ENCODE assay signal across 8 cellular contexts in the genomic region with DNA sequence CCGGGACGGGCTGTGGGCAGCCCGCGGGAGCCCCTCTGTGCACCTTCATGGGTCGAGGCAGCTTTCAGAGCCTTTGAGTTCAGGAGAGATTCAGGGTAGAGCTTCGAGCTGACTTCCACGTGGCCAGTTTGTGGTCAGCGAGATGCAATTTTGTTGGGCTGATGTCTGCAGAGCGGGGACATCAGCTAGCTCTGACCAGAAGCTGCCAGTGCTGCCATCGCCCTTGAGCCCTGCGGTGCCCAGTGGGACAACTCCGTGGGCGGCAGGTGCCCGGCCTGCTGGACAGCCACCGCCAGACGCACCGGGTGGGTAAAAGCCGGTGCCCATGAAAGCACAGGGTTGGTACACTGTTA. TPM values are rescaled to one million over a fixed set of nuclear protein-coding genes. Genes with fewer than 3 reads are reported as not detected.
DNase-seq lines count a peak whose midpoint lies in the region; ATAC-seq, FAIRE-seq and TF ChIP-seq lines count a peak whose summit lies in the region.

No MANE protein-coding gene starts in this region.

- no peaks in the 10 kb centered on the region for H3K9me2 ChIP-seq in PC-9 (ENCODE audit: insufficient read depth)

- no peak for DNase-seq in PC-9
- DNase-seq in endothelial cell of umbilical vein (ENCODE audit: low read depth, low spot score), result no peak
- DNase-seq in natural killer cell treated with Interleukin-12 subunit alpha and Interleukin-12 subunit beta and Interleukin-15 and Interleukin-18, amount 100 ng/mL, for 72 hours (ENCODE audit: low spot score), result no peak
- DNase-seq in NK-92 treated with Interleukin-12 subunit alpha and Interleukin-12 subunit beta, amount 100 ng/mL, for 24 hours (lab: John Stamatoyannopoulos, UW), result no peak
- no peak for DNase-seq in activated CD4-positive, CD25-positive, alpha-beta regulatory T cell (lab: John Stamatoyannopoulos, UW)
- no peak for DNase-seq in Kasumi-1 (lab: John Stamatoyannopoulos, UW)

- H3K4me2 ChIP-seq in BLaER1 (peak overlapping the region; percentile 97), PC-9 (peak overlapping the region; percentile 93), endothelial cell of umbilical vein (ENCODE audit: insufficient read depth, low read length) (peak overlapping the region; percentile 90)

- TSS peak; percentile 65 for BruUV-seq in PC-9 (replicated peaks; lab: Mats Ljungman, UMichigan)
- BruUV-seq in endothelial cell of umbilical vein (replicated peaks; lab: Mats Ljungman, UMichigan), result TSS peak; percentile 48

- no peaks in the 10 kb centered on the region for H3K36me3 Mint-ChIP-seq in natural killer cell treated with Interleukin-12 subunit alpha and Interleukin-12 subunit beta and Interleukin-15 and Interleukin-18, amount 100 ng/mL, for 72 hours

- H3K4me3 ChIP-seq in BLaER1, result peak overlapping the region; percentile 100
- H3K4me3 ChIP-seq in PC-9, result peak overlapping the region; percentile 87
- peak overlapping the region; percentile 41 to 79 (median 71) for H3K4me3 ChIP-seq in endothelial cell of umbilical vein (replicated peaks in 1 of 3; ENCODE audit: insufficient read depth in 1 of 3, low read depth in 1 of 3, low read length in 3 of 3)

- H3K27me3 ChIP-seq in BLaER1 (no peaks in the 10 kb centered on the region), PC-9 (ENCODE audit: insufficient read depth, low read depth) (no peaks in the 10 kb centered on the region), endothelial cell of umbilical vein (ENCODE audit: control insufficient read depth in 2 of 2, insufficient read depth in 2 of 2, low read length in 2 of 2) (no peaks in the 10 kb centered on the region)

- TF ChIP-seq CTCF in PC-9 (conservative IDR thresholded peaks at IDR 0.05) (no peak), endothelial cell of umbilical vein (IDR thresholded peaks at IDR 0.05; ENCODE audit: extremely low read depth in 1 of 2, insufficient read depth in 1 of 2, low read depth in 1 of 2, low read length in 2 of 2) (no peak)

- no peak for TF ChIP-seq POLR2A in endothelial cell of umbilical vein (IDR thresholded peaks at IDR 0.05; ENCODE audit: low read depth, low read length)

- peak overlapping the region; percentile 71 to 76 for H3K27ac Mint-ChIP-seq in natural killer cell treated with Interleukin-12 subunit alpha and Interleukin-12 subunit beta and Interleukin-15 and Interleukin-18, amount 100 ng/mL, for 72 hours

- peaks cover 57% of the 10 kb centered on the region for H3K79me2 ChIP-seq in PC-9 (ENCODE audit: low read depth)
- peaks cover 55% of the 10 kb centered on the region for H3K79me2 ChIP-seq in endothelial cell of umbilical vein (ENCODE audit: control insufficient read depth, insufficient read depth, low read length)

- H3K4me1 ChIP-seq in BLaER1 (peaks cover 31% of the 10 kb centered on the region), PC-9 (replicated peaks; ENCODE audit: insufficient read depth) (peaks cover 11% of the 10 kb centered on the region), endothelial cell of umbilical vein (ENCODE audit: control insufficient read depth, extremely low read depth, insufficient read depth, low read length) (peaks cover 17% of the 10 kb centered on the region)

- intact Hi-C loops in PC-9 (cut with micrococcal nuclease; ENCODE audit: unreplicated experiment), result loop anchor here (5.0 kb wide), 1 partner anchor 49 kb away; the partner anchor contains the start of gene SLC25A22
- intact Hi-C loops in endothelial cell of umbilical vein (cut with micrococcal nuclease), result loop anchor here (2.0 kb wide), 1 partner anchor 29 kb away; the partner anchor contains the start of gene GATD1

- H2AFZ ChIP-seq in PC-9, result no peak overlapping the region
- no peak overlapping the region for H2AFZ ChIP-seq in endothelial cell of umbilical vein (ENCODE audit: low read depth, low read length)

- H3K36me3 ChIP-seq in BLaER1 (peaks cover 20% of the 10 kb centered on the region), PC-9 (ENCODE audit: low read depth) (no peaks in the 10 kb centered on the region), endothelial cell of umbilical vein (ENCODE audit: control insufficient read depth in 2 of 2, extremely low read depth in 1 of 2, insufficient read depth in 2 of 2, low read length in 2 of 2) (no peaks in the 10 kb centered on the region)

- no peaks in the 10 kb centered on the region for H3K27me3 Mint-ChIP-seq in natural killer cell treated with Interleukin-12 subunit alpha and Interleukin-12 subunit beta and Interleukin-15 and Interleukin-18, amount 100 ng/mL, for 72 hours

- H3K9me3 ChIP-seq in BLaER1 (no peaks in the 10 kb centered on the region), PC-9 (ENCODE audit: insufficient read depth, low read depth) (no peaks in the 10 kb centered on the region), endothelial cell of umbilical vein (replicated peaks; ENCODE audit: control insufficient read depth, insufficient read depth, low read length) (no peaks in the 10 kb centered on the region)

- no peak for FAIRE-seq in endothelial cell of umbilical vein (lab: Jason Lieb, UNC)

- peak; percentile 6 for ATAC-seq in GM21515 (IDR thresholded peaks at IDR 0.05; ENCODE audit: unreplicated experiment)
- ATAC-seq in natural killer cell treated with Interleukin-12 subunit alpha and Interleukin-12 subunit beta and Interleukin-15 and Interleukin-18, amount 100 ng/mL, for 72 hours, result peak in 1 of 2 donors; percentile 12

- POLR2A ChIA-PET in PC-9 (lab: Charles Lee; ENCODE audit: unreplicated experiment), result interaction anchor here (0.6 to 0.7 kb wide), 4 partner anchors 9 to 191 kb away, joined by 3 to 12 read pairs (median 4); no protein-coding TSS in a partner anchor
- POLR2A ChIA-PET in endothelial cell of umbilical vein (lab: Charles Lee), result interaction anchor here (0.6 to 1.4 kb wide), 2 partner anchors 172 to 241 kb away, joined by 3 read pairs; partner anchors contain the start of gene RNH1

- H3K4me3 Mint-ChIP-seq in natural killer cell treated with Interleukin-12 subunit alpha and Interleukin-12 subunit beta and Interleukin-15 and Interleukin-18, amount 100 ng/mL, for 72 hours, result peak overlapping the region; percentile 90

- H3K27ac ChIP-seq in BLaER1 (peak overlapping the region; percentile 87), PC-9 (peak overlapping the region; percentile 96), endothelial cell of umbilical vein (ENCODE audit: insufficient read depth, low read depth, low read length) (peak overlapping the region; percentile 48)

- H4K20me1 ChIP-seq in BLaER1 (peaks cover 56% of the 10 kb centered on the region), PC-9 (ENCODE audit: insufficient read depth) (peaks cover 32% of the 10 kb centered on the region), endothelial cell of umbilical vein (replicated peaks; ENCODE audit: control insufficient read depth, extremely low read depth, insufficient read depth, low read length) (no peaks in the 10 kb centered on the region)

- dilution Hi-C loops in endothelial cell of umbilical vein (cut with MboI; ENCODE audit: extremely low pct_ligation_motif_present, low sequenced_read_pairs), result no loop called here

- no peaks in the 10 kb centered on the region for H3K9me3 Mint-ChIP-seq in natural killer cell treated with Interleukin-12 subunit alpha and Interleukin-12 subunit beta and Interleukin-15 and Interleukin-18, amount 100 ng/mL, for 72 hours

- H3K9me1 ChIP-seq in endothelial cell of umbilical vein (replicated peaks; ENCODE audit: control insufficient read depth, extremely low read depth, insufficient read depth, low read length), result no peaks in the 10 kb centered on the region

- peaks cover 25% of the 10 kb centered on the region; the same call in 1 of the 2 replicates for H3F3A ChIP-seq in PC-9 (ENCODE audit: insufficient read depth, low read depth)

- peaks cover 0 to 8% of the 10 kb centered on the region in 2 donors for H3K4me1 Mint-ChIP-seq in natural killer cell treated with Interleukin-12 subunit alpha and Interleukin-12 subunit beta and Interleukin-15 and Interleukin-18, amount 100 ng/mL, for 72 hours (ENCODE audit: low read depth in 2 of 2)

- CTCF ChIA-PET in PC-9 (lab: Charles Lee), result interaction anchor here (0.5 to 1.2 kb wide), 2 partner anchors 21 to 52 kb away, joined by 3 to 7 read pairs; partner anchors contain the start of gene TMEM80
- CTCF ChIA-PET in endothelial cell of umbilical vein (lab: Charles Lee), result interaction anchor here (1.1 to 5.6 kb wide), 7 partner anchors 9 to 52 kb away, joined by 3 to 26 read pairs (median 5); partner anchors contain the start of gene TMEM80

- H3K9ac ChIP-seq in BLaER1 (peak overlapping the region; percentile 95), endothelial cell of umbilical vein (replicated peaks; ENCODE audit: extremely low read depth, insufficient read depth, low read length) (peak overlapping the region; percentile 86)

RNA-seq across cellular contexts. Expression of gene TALDO1, which starts 0.7 kb away (rescaled TPM):
- total RNA-seq in PC-9 (2021), result 434 and 446 TPM in 2 replicates
- total RNA-seq in endothelial cell of umbilical vein, result 287 and 294 TPM in 2 replicates
- polyA plus RNA-seq in endothelial cell of umbilical vein, result 184 and 211 TPM in 2 replicates
- 234 and 253 TPM in 2 replicates for polyA plus RNA-seq in endothelial cell of umbilical vein (2011; cell fraction: cytosol; rRNA removed)
- 146 and 149 TPM in 2 replicates for polyA plus RNA-seq in endothelial cell of umbilical vein (2011; cell fraction: nucleus; rRNA removed)
- polyA plus RNA-seq in endothelial cell of umbilical vein (2012), result 262 and 325 TPM in 2 replicates
- 79.6 and 84.8 TPM in 2 replicates for polyA minus RNA-seq in endothelial cell of umbilical vein
- polyA minus RNA-seq in endothelial cell of umbilical vein (2011; cell fraction: cytosol; rRNA and poly(A)+ RNA removed), result 117 TPM
- polyA minus RNA-seq in endothelial cell of umbilical vein (2011; cell fraction: nucleus; rRNA and poly(A)+ RNA removed), result 19.6 and 30.7 TPM in 2 replicates
- total RNA-seq in natural killer cell treated with Interleukin-12 subunit alpha and Interleukin-12 subunit beta and Interleukin-15 and Interleukin-18, amount 100 ng/mL, for 72 hours, result 100 to 1,000 TPM; 201 to 242 TPM

RNA-seq across cellular contexts. Expression of gene GATD1, which starts 29.3 kb away (rescaled TPM):
- total RNA-seq in PC-9 (2021) (52.7 and 61.9 TPM in 2 replicates), endothelial cell of umbilical vein (78.5 and 83.1 TPM in 2 replicates)
- 70.6 and 90.8 TPM in 2 replicates for polyA plus RNA-seq in endothelial cell of umbilical vein
- polyA plus RNA-seq in endothelial cell of umbilical vein (2011; cell fraction: cytosol; rRNA removed), result 23.5 and 35.8 TPM in 2 replicates
- 157 and 166 TPM in 2 replicates for polyA plus RNA-seq in endothelial cell of umbilical vein (2011; cell fraction: nucleus; rRNA removed)
- polyA plus RNA-seq in endothelial cell of umbilical vein (2012), result 27.8 and 37.9 TPM in 2 replicates
- polyA minus RNA-seq in endothelial cell of umbilical vein, result 25.3 and 36.3 TPM in 2 replicates
- polyA minus RNA-seq in endothelial cell of umbilical vein (2011; cell fraction: cytosol; rRNA and poly(A)+ RNA removed), result 27.4 TPM
- 34.0 and 37.3 TPM in 2 replicates for polyA minus RNA-seq in endothelial cell of umbilical vein (2011; cell fraction: nucleus; rRNA and poly(A)+ RNA removed)
- 10 to 100 TPM; 42.2 to 99.7 TPM for total RNA-seq in natural killer cell treated with Interleukin-12 subunit alpha and Interleukin-12 subunit beta and Interleukin-15 and Interleukin-18, amount 100 ng/mL, for 72 hours

RNA-seq across cellular contexts. Expression of gene CEND1, which starts 41.9 kb away (rescaled TPM):
- not detected in 2 replicates for total RNA-seq in PC-9 (2021)
- total RNA-seq in endothelial cell of umbilical vein, result 0.40 and 0.83 TPM in 2 replicates
- polyA plus RNA-seq in endothelial cell of umbilical vein, result 0.15 and 0.27 TPM in 2 replicates
- 0.21 and 0.24 TPM in 2 replicates for polyA plus RNA-seq in endothelial cell of umbilical vein (2011; cell fraction: cytosol; rRNA removed)
- polyA plus RNA-seq in endothelial cell of umbilical vein (2011; cell fraction: nucleus; rRNA removed), result 0.12 and 0.15 TPM in 2 replicates
- polyA plus RNA-seq in endothelial cell of umbilical vein (2012), result 0.89 and 2.1 TPM in 2 replicates
- polyA minus RNA-seq in endothelial cell of umbilical vein, result not detected in 2 replicates
- not detected for polyA minus RNA-seq in endothelial cell of umbilical vein (2011; cell fraction: cytosol; rRNA and poly(A)+ RNA removed)
- not detected in 2 replicates for polyA minus RNA-seq in endothelial cell of umbilical vein (2011; cell fraction: nucleus; rRNA and poly(A)+ RNA removed)
- total RNA-seq in natural killer cell treated with Interleukin-12 subunit alpha and Interleukin-12 subunit beta and Interleukin-15 and Interleukin-18, amount 100 ng/mL, for 72 hours, result 1 to 10 TPM in 1 of 2 donors, under 1 TPM in 1; 0.95 to 3.4 TPM

RNA-seq across cellular contexts. Expression of gene EPS8L2, which starts 42.0 kb away (rescaled TPM):
- 228 and 229 TPM in 2 replicates for total RNA-seq in PC-9 (2021)
- total RNA-seq in endothelial cell of umbilical vein, result 6.0 and 12.5 TPM in 2 replicates
- polyA plus RNA-seq in endothelial cell of umbilical vein, result 5.2 and 5.9 TPM in 2 replicates
- polyA plus RNA-seq in endothelial cell of umbilical vein (2011; cell fraction: cytosol; rRNA removed), result 2.6 and 2.9 TPM in 2 replicates
- 33.6 and 35.0 TPM in 2 replicates for polyA plus RNA-seq in endothelial cell of umbilical vein (2011; cell fraction: nucleus; rRNA removed)
- 6.1 and 6.6 TPM in 2 replicates for polyA plus RNA-seq in endothelial cell of umbilical vein (2012)
- polyA minus RNA-seq in endothelial cell of umbilical vein, result 4.6 and 7.9 TPM in 2 replicates
- 20.3 TPM for polyA minus RNA-seq in endothelial cell of umbilical vein (2011; cell fraction: cytosol; rRNA and poly(A)+ RNA removed)
- 3.1 and 6.7 TPM in 2 replicates for polyA minus RNA-seq in endothelial cell of umbilical vein (2011; cell fraction: nucleus; rRNA and poly(A)+ RNA removed)
- total RNA-seq in natural killer cell treated with Interleukin-12 subunit alpha and Interleukin-12 subunit beta and Interleukin-15 and Interleukin-18, amount 100 ng/mL, for 72 hours, result 10 to 100 TPM in 1 of 2 donors, 1 to 10 TPM in 1; 2.9 to 13.0 TPM

RNA-seq across cellular contexts. Expression of gene SLC25A22, which starts 50.1 kb away (rescaled TPM):
- 24.6 and 25.8 TPM in 2 replicates for total RNA-seq in PC-9 (2021)
- 24.9 and 29.3 TPM in 2 replicates for total RNA-seq in endothelial cell of umbilical vein
- 24.5 and 27.4 TPM in 2 replicates for polyA plus RNA-seq in endothelial cell of umbilical vein
- polyA plus RNA-seq in endothelial cell of umbilical vein (2011; cell fraction: cytosol; rRNA removed), result 19.3 and 28.7 TPM in 2 replicates
- polyA plus RNA-seq in endothelial cell of umbilical vein (2011; cell fraction: nucleus; rRNA removed), result 50.4 and 51.6 TPM in 2 replicates
- 18.6 and 26.3 TPM in 2 replicates for polyA plus RNA-seq in endothelial cell of umbilical vein (2012)
- 15.4 and 17.1 TPM in 2 replicates for polyA minus RNA-seq in endothelial cell of umbilical vein
- 16.0 TPM for polyA minus RNA-seq in endothelial cell of umbilical vein (2011; cell fraction: cytosol; rRNA and poly(A)+ RNA removed)
- 11.9 and 13.3 TPM in 2 replicates for polyA minus RNA-seq in endothelial cell of umbilical vein (2011; cell fraction: nucleus; rRNA and poly(A)+ RNA removed)
- 100 to 1,000 TPM in 1 of 2 donors, 10 to 100 TPM in 1; 64.3 to 125 TPM for total RNA-seq in natural killer cell treated with Interleukin-12 subunit alpha and Interleukin-12 subunit beta and Interleukin-15 and Interleukin-18, amount 100 ng/mL, for 72 hours
